Comparison of ENCODE assay signal across 1 cellular context in genomic region chr12:2324375-2324774, GRCh38.
TF ChIP-seq lines count a peak whose summit lies in the region.

No MANE protein-coding gene starts in this region.

TF ChIP-seq in GM23338, 12 proteins besides CTCF, POLR2A, EP300 and RAD21 (continued from another document):
- no peak for TF ChIP-seq ZNF462 (CRISPR knock-in tag; IDR thresholded peaks at IDR 0.05)
